In the genomic region with DNA sequence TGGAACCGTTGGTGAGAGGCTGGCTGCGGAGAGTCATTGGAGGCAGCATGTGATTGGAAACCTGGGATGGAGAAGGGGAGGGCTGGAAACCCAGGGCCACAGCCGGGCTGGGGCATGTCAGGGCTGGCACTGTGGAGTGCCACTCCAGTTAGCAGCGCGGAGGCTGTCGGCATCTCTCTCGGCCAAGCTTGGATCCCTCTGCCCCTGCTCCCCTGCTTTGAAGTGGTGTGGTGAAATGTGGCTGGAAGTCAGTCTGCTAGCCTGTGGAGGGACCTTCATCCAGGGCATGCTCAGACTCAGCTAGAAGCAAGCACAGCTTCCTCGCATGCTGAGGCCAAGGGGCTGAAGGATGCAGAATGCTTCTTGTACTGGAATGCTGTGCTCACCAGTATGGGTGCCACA, we compare ENCODE assay signal across 1 cellular context.
TF ChIP-seq lines count a peak whose summit lies in the region.

No MANE protein-coding gene starts in this region.

TF ChIP-seq in GM23338, 12 proteins besides CTCF, POLR2A, EP300 and RAD21 (continued from another document):
- TF ChIP-seq, protein P1, sequence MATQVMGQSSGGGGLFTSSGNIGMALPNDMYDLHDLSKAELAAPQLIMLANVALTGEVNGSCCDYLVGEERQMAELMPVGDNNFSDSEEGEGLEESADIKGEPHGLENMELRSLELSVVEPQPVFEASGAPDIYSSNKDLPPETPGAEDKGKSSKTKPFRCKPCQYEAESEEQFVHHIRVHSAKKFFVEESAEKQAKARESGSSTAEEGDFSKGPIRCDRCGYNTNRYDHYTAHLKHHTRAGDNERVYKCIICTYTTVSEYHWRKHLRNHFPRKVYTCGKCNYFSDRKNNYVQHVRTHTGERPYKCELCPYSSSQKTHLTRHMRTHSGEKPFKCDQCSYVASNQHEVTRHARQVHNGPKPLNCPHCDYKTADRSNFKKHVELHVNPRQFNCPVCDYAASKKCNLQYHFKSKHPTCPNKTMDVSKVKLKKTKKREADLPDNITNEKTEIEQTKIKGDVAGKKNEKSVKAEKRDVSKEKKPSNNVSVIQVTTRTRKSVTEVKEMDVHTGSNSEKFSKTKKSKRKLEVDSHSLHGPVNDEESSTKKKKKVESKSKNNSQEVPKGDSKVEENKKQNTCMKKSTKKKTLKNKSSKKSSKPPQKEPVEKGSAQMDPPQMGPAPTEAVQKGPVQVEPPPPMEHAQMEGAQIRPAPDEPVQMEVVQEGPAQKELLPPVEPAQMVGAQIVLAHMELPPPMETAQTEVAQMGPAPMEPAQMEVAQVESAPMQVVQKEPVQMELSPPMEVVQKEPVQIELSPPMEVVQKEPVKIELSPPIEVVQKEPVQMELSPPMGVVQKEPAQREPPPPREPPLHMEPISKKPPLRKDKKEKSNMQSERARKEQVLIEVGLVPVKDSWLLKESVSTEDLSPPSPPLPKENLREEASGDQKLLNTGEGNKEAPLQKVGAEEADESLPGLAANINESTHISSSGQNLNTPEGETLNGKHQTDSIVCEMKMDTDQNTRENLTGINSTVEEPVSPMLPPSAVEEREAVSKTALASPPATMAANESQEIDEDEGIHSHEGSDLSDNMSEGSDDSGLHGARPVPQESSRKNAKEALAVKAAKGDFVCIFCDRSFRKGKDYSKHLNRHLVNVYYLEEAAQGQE (IDR thresholded peaks at IDR 0.05; ENCODE audit: unreplicated experiment) = no peak
- TF ChIP-seq ZNF331 (CRISPR knock-in tag; IDR thresholded peaks at IDR 0.05; ENCODE audit: low read depth) (no peak), EZH2 (IDR thresholded peaks at IDR 0.05; ENCODE audit: low read depth, unreplicated experiment) (no peak), JUNB (IDR thresholded peaks at IDR 0.05; ENCODE audit: unreplicated experiment) (no peak)
- TF ChIP-seq, protein P2, sequence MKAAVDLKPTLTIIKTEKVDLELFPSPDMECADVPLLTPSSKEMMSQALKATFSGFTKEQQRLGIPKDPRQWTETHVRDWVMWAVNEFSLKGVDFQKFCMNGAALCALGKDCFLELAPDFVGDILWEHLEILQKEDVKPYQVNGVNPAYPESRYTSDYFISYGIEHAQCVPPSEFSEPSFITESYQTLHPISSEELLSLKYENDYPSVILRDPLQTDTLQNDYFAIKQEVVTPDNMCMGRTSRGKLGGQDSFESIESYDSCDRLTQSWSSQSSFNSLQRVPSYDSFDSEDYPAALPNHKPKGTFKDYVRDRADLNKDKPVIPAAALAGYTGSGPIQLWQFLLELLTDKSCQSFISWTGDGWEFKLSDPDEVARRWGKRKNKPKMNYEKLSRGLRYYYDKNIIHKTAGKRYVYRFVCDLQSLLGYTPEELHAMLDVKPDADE (IDR thresholded peaks at IDR 0.05) = no peak
